ENCODE assay signal across 23 cellular contexts in the genomic region with DNA sequence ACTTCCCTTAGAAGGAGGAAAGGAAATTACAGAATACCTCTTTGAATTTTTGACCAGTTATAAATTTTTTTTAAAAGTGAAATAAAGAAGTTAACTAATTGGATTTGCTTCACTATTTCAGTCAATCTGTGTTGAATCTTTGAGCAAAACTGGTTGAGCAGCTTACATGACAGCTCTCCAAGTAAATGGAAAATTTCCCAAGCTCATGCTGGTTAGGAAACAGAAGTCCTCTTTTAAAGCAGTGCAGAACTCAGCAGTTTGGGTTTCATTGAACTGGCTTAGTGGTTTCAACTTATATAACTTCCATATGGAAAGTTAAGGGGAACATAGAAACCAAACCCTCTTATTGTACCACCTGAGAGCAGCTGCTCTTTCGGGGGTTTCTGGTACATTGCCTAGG.
"Had no signal": no experiment of that assay in that cellular context is flagged by ENCODE, and none has a peak within 500 bp of the region (broad histone marks: within the 10 kb centered on the region; RNA-seq: fewer than 3 reads in every experiment).

No MANE protein-coding gene starts in this region.

- H3K27me3 ChIP-seq: brain microvascular endothelial cell had no signal

- H3K36me3 Mint-ChIP-seq: activated naive CD4-positive, alpha-beta T cell treated with anti-CD3 and anti-CD28 coated beads, Interleukin-2, amount 10 ng/mL, durations not matched to agents 7 days and 5 days; activated naive CD8-positive, alpha-beta T cell treated with anti-CD3 and anti-CD28 coated beads for 36 hours; T-cell had no signal

- H3K9me3 Mint-ChIP-seq: activated CD4-positive, alpha-beta memory T cell treated with anti-CD3 and anti-CD28 coated beads, Interleukin-2, amount 10 ng/mL, durations not matched to agents 7 days and 5 days; activated naive CD4-positive, alpha-beta T cell treated with anti-CD3 and anti-CD28 coated beads, Interleukin-2, amount 10 ng/mL, durations not matched to agents 7 days and 5 days; activated naive CD8-positive, alpha-beta T cell treated with anti-CD3 and anti-CD28 coated beads for 36 hours; activated T-helper 17 cell treated with anti-CD3 and anti-CD28 coated beads, Interleukin-2, amount 50 U/mL, for 72 hours had no signal

- DNase-seq: activated CD4-positive, alpha-beta memory T cell treated with anti-CD3 and anti-CD28 coated beads, Interleukin-2, amount 10 ng/mL, durations not matched to agents 7 days and 5 days; activated CD4-positive, alpha-beta T cell treated with anti-CD3 and anti-CD28 coated beads for 36 hours; activated CD4-positive, alpha-beta T cell treated with anti-CD3 and anti-CD28 coated beads, Interleukin-2, amount 50 U/mL, for 1 hour; activated gamma-delta T cell treated with Interleukin-2 at 50 U/mL for 16 hours; activated naive CD4-positive, alpha-beta T cell treated with anti-CD3 and anti-CD28 coated beads, Interleukin-2, amount 10 ng/mL, durations not matched to agents 7 days and 5 days; activated naive CD8-positive, alpha-beta T cell treated with anti-CD3 and anti-CD28 coated beads for 36 hours; activated T-cell treated with anti-CD3 and anti-CD28 coated beads for 4 hours; activated T-cell treated with anti-CD3 and anti-CD28 coated beads, Interleukin-2, amount 50 U/mL, for 48 hours; brain microvascular endothelial cell; cerebellar nuclear complex; KG1; MG63; NCI-H1105; NCI-H1436; NCI-H1694 treated with DMSO at 0.1 percent for 48 hours; NCI-H2029 treated with DMSO at 0.1 percent for 48 hours; NCI-H510A treated with DMSO at 0.1 percent for 48 hours; PC-3; SHP77 treated with DMSO at 0.1 percent for 48 hours; T-cell; T-helper 2 cell; WERI-Rb-1 had no signal

- H3K4me1 Mint-ChIP-seq: activated CD4-positive, alpha-beta memory T cell treated with anti-CD3 and anti-CD28 coated beads, Interleukin-2, amount 10 ng/mL, durations not matched to agents 7 days and 5 days; activated CD4-positive, alpha-beta T cell treated with anti-CD3 and anti-CD28 coated beads for 36 hours; activated naive CD4-positive, alpha-beta T cell treated with anti-CD3 and anti-CD28 coated beads, Interleukin-2, amount 10 ng/mL, durations not matched to agents 7 days and 5 days; activated naive CD8-positive, alpha-beta T cell treated with anti-CD3 and anti-CD28 coated beads for 36 hours; activated T-helper 17 cell treated with anti-CD3 and anti-CD28 coated beads, Interleukin-2, amount 50 U/mL, for 72 hours; T-cell had no signal

- H3K27ac ChIP-seq: brain microvascular endothelial cell, WERI-Rb-1 had no signal

- H3K27me3 Mint-ChIP-seq: activated naive CD4-positive, alpha-beta T cell treated with anti-CD3 and anti-CD28 coated beads, Interleukin-2, amount 10 ng/mL, durations not matched to agents 7 days and 5 days had no signal

- H3K4me3 Mint-ChIP-seq: activated CD4-positive, alpha-beta memory T cell treated with anti-CD3 and anti-CD28 coated beads, Interleukin-2, amount 10 ng/mL, durations not matched to agents 7 days and 5 days; activated CD4-positive, alpha-beta T cell treated with anti-CD3 and anti-CD28 coated beads for 36 hours; activated naive CD4-positive, alpha-beta T cell treated with anti-CD3 and anti-CD28 coated beads, Interleukin-2, amount 10 ng/mL, durations not matched to agents 7 days and 5 days; activated naive CD8-positive, alpha-beta T cell treated with anti-CD3 and anti-CD28 coated beads for 36 hours; activated T-helper 17 cell treated with anti-CD3 and anti-CD28 coated beads, Interleukin-2, amount 50 U/mL, for 72 hours; T-cell had no signal

- H3K27ac Mint-ChIP-seq: activated CD4-positive, alpha-beta memory T cell treated with anti-CD3 and anti-CD28 coated beads, Interleukin-2, amount 10 ng/mL, durations not matched to agents 7 days and 5 days; activated CD4-positive, alpha-beta T cell treated with anti-CD3 and anti-CD28 coated beads for 36 hours; activated naive CD4-positive, alpha-beta T cell treated with anti-CD3 and anti-CD28 coated beads, Interleukin-2, amount 10 ng/mL, durations not matched to agents 7 days and 5 days; activated naive CD8-positive, alpha-beta T cell treated with anti-CD3 and anti-CD28 coated beads for 36 hours; activated T-helper 17 cell treated with anti-CD3 and anti-CD28 coated beads, Interleukin-2, amount 50 U/mL, for 72 hours; T-cell had no signal

- H3K4me3 ChIP-seq: MG63 had no signal
